Comparison of ENCODE assay signal across 8 cellular contexts in genomic region chr3:52534281-52535183, GRCh38. TPM values are rescaled to one million over a fixed set of nuclear protein-coding genes. Genes with fewer than 3 reads are reported as not detected.
DNase-seq lines count a peak whose midpoint lies in the region; ATAC-seq and TF ChIP-seq lines count a peak whose summit lies in the region.

No MANE protein-coding gene starts in this region.

- H3K4me1 Mint-ChIP-seq in T-helper 17 cell (peaks cover 28% of the 10 kb centered on the region), neural progenitor cell (peaks cover 42% of the 10 kb centered on the region)

- intact Hi-C loops in esophagus squamous epithelium (cut with DNase I): loop anchor here (5.0 to 10.0 kb wide), 2 partner anchors 52 to 150 kb away; partner anchors contain the start of genes GNL3 and PBRM1

- H3K4me3 Mint-ChIP-seq in T-helper 17 cell: peak overlapping the region; percentile 81
- H3K4me3 Mint-ChIP-seq in neural progenitor cell: peak overlapping the region; percentile 84

- H3K27ac Mint-ChIP-seq in T-helper 17 cell: no peak overlapping the region
- H3K27ac Mint-ChIP-seq in neural progenitor cell: peak overlapping the region; percentile 81

- peak overlapping the region; percentile 35 to 88 (median 72) for H3K4me3 ChIP-seq in esophagus squamous epithelium
- H3K4me3 ChIP-seq in neural progenitor cell: peak overlapping the region; percentile 62

- peak; percentile 61 for DNase-seq in AG08395 (ENCODE audit: low spot score)
- peak; percentile 18 for DNase-seq in GM20000 (ENCODE audit: low spot score)
- no peak for DNase-seq in T-helper 17 cell
- no peak for DNase-seq in esophagus squamous epithelium (lab: John Stamatoyannopoulos, UW)
- DNase-seq in neural progenitor cell (ENCODE audit: low spot score): peak; percentile 60
- no peak for DNase-seq in glomerular visceral epithelial cell (ENCODE audit: extremely low spot score)

- no peak for ATAC-seq in T-helper 17 cell
- ATAC-seq in HG02759 (IDR thresholded peaks at IDR 0.05; ENCODE audit: unreplicated experiment): no peak
- ATAC-seq in GM18519 (IDR thresholded peaks at IDR 0.05; ENCODE audit: low FRiP score, unreplicated experiment): no peak

- H3K27me3 ChIP-seq in esophagus squamous epithelium (no peaks in the 10 kb centered on the region), neural progenitor cell (no peaks in the 10 kb centered on the region)

- H3K9ac ChIP-seq in neural progenitor cell: peak overlapping the region; percentile 55

- TF ChIP-seq POLR2A in esophagus squamous epithelium (IDR thresholded peaks at IDR 0.05): peak in 1 of 4 donors; percentile 23

- peaks cover 68% of the 10 kb centered on the region for H3K79me2 ChIP-seq in neural progenitor cell (ENCODE audit: low read depth)

- H3K9me3 Mint-ChIP-seq in neural progenitor cell: no peaks in the 10 kb centered on the region

- WGBS in esophagus squamous epithelium, 2 donors: 32 to 40% methylated on average over 35 to 39 of the region's 57 CpGs

- H3K27me3 Mint-ChIP-seq in T-helper 17 cell (no peaks in the 10 kb centered on the region), neural progenitor cell (ENCODE audit: insufficient read depth, low read depth) (peaks cover 8% of the 10 kb centered on the region)

- H3K4me1 ChIP-seq in esophagus squamous epithelium (peaks cover 74 to 91% (median 75%) of the 10 kb centered on the region in 3 donors), neural progenitor cell (peaks cover 36% of the 10 kb centered on the region)

- peaks cover 31% of the 10 kb centered on the region for H3F3A ChIP-seq in neural progenitor cell (ENCODE audit: low read depth)

- H3K36me3 ChIP-seq in esophagus squamous epithelium: peaks cover 0 to 3% (median 0%) of the 10 kb centered on the region in 3 donors
- H3K36me3 ChIP-seq in neural progenitor cell: no peaks in the 10 kb centered on the region

- no peak overlapping the region for H2AFZ ChIP-seq in neural progenitor cell (replicated peaks)

- H3K4me2 ChIP-seq in neural progenitor cell: peak overlapping the region; percentile 77

- TF ChIP-seq CTCF in GM20000 (IDR thresholded peaks at IDR 0.05; ENCODE audit: extremely low read depth, missing control alignments): no peak
- no peak for TF ChIP-seq CTCF in esophagus squamous epithelium (IDR thresholded peaks at IDR 0.05)
- no peak for TF ChIP-seq CTCF in neural progenitor cell (IDR thresholded peaks at IDR 0.05)

- H4K20me1 ChIP-seq in neural progenitor cell (ENCODE audit: low read depth): peaks cover 59% of the 10 kb centered on the region

- no peaks in the 10 kb centered on the region for H3K9me3 ChIP-seq in T-helper 17 cell (ENCODE audit: control insufficient read depth, low read length, poor library complexity, severe bottlenecking)
- no peaks in the 10 kb centered on the region for H3K9me3 ChIP-seq in esophagus squamous epithelium
- H3K9me3 ChIP-seq in neural progenitor cell (ENCODE audit: low read depth): no peaks in the 10 kb centered on the region

- H3K27ac ChIP-seq in esophagus squamous epithelium (peak overlapping the region; percentile 77 to 95 (median 92)), neural progenitor cell (peak overlapping the region; percentile 2)

- H3K36me3 Mint-ChIP-seq in T-helper 17 cell (ENCODE audit: low read depth) (peaks cover 4% of the 10 kb centered on the region), neural progenitor cell (peaks cover 7% of the 10 kb centered on the region)

RNA-seq across cellular contexts. Expression of gene NT5DC2, which starts 0.9 kb away (rescaled TPM):
- total RNA-seq in T-helper 17 cell: 1 to 10 TPM; 2.3 to 2.5 TPM
- 10 to 100 TPM; 58.9 to 79.5 (median 70.2) TPM for total RNA-seq in esophagus squamous epithelium
- 210 and 364 TPM in 2 replicates for total RNA-seq in neural progenitor cell (ENCODE audit: low replicate concordance)

RNA-seq across cellular contexts. Expression of gene UQCC5, which starts 1.9 kb away (rescaled TPM):
- total RNA-seq in T-helper 17 cell (1 to 10 TPM; 4.9 to 8.0 TPM), esophagus squamous epithelium (1 to 10 TPM in 3 of 4 donors, under 1 TPM in 1; 0.32 to 5.1 (median 1.9) TPM), neural progenitor cell (ENCODE audit: low replicate concordance) (2.0 and 2.4 TPM in 2 replicates)

RNA-seq across cellular contexts. Expression of gene STAB1, which starts 39.4 kb away (rescaled TPM):
- total RNA-seq in T-helper 17 cell: 1 to 10 TPM; 1.7 to 4.9 TPM
- 10 to 100 TPM in 3 of 4 donors, 1 to 10 TPM in 1; 5.6 to 69.4 (median 32.3) TPM for total RNA-seq in esophagus squamous epithelium
- 0.06 TPM in 1 of 2 replicates, not detected in the other for total RNA-seq in neural progenitor cell (ENCODE audit: low replicate concordance)

Comparison
In these comparisons a context has a peak if more than half of its experiments do, and no peak if none do; other contexts are left out.
1. DNase-seq: peak in AG08395 (single experiment), GM20000 (single experiment) and neural progenitor cell (single experiment); none in T-helper 17 cell (0 of 3), esophagus squamous epithelium (single experiment) and glomerular visceral epithelial cell (single experiment).
2. RNA of gene NT5DC2, which starts 0.9 kb away (total RNA-seq): 210 to 364 TPM in neural progenitor cell and 58.9 to 79.5 TPM in esophagus squamous epithelium; 2.3 to 2.5 TPM in T-helper 17 cell; every median in the first group is over 10 times any median in the second.